22 cellular contexts compared by ENCODE assay signal in the genomic region with DNA sequence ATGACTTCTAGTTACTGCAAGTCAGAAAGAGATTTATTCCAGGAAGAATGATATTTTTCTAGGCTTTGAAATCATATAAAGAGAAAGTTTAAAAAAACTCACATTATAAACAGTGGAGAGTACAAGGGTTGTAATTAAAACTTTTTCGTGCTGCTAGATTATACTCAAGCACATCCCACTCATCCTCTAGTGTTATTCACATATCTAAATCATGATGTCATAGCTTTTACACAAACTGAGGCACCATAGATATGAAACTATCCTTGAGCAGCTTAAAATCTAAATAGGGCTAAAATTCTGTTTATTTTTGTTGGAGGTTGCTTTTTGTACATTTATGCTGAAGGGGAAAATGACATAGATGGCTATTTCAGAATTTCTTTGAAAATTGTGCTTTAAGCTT. TPM values are rescaled to one million over a fixed set of nuclear protein-coding genes. Genes with fewer than 3 reads are reported as not detected.
A peak's percentile ranks its signal among the peaks of the same experiment; 100 is the strongest.
DNase-seq lines count a peak whose midpoint lies in the region; ATAC-seq and TF ChIP-seq lines count a peak whose summit lies in the region.
"Had no signal": no experiment of that assay in that cellular context is flagged by ENCODE, and none has a peak within 500 bp of the region (broad histone marks: within the 10 kb centered on the region; RNA-seq: fewer than 3 reads in every experiment).

No MANE protein-coding gene starts in this region.

- H3K27ac Mint-ChIP-seq in mesothelial cell of epicardium, result peak overlapping the region; percentile 30
- H3K27ac Mint-ChIP-seq: CD8-positive, alpha-beta T cell had no signal

- ATAC-seq in omental fat pad (ENCODE audit: low FRiP score) (no peak), HG02759 (IDR thresholded peaks at IDR 0.05; ENCODE audit: unreplicated experiment) (no peak)
- ATAC-seq: CD8-positive, alpha-beta T cell; PC-3; SK-N-SH treated with all-trans-retinoic acid at 6 μM for 48 hours had no signal

- no peak overlapping the region for H3K9ac ChIP-seq in GM23248
- H3K9ac ChIP-seq: BLaER1 treated with 17β-estradiol and CSF1 and Interleukin-3, amounts not matched to agents 10 nM and 100 nM; KMS-11 had no signal

- H3K27me3 ChIP-seq in GM23248 (replicated peaks; ENCODE audit: insufficient read depth), result no peaks in the 10 kb centered on the region
- H3K27me3 ChIP-seq: BLaER1 treated with 17β-estradiol and CSF1 and Interleukin-3, amounts not matched to agents 10 nM and 100 nM had no signal

- H3K79me2 ChIP-seq in GM23248 (ENCODE audit: insufficient read depth), result peaks cover 55% of the 10 kb centered on the region

- H3K4me1 ChIP-seq in GM23248 (ENCODE audit: insufficient read depth), result peaks cover 10% of the 10 kb centered on the region; the same call in 1 of the 2 replicates

- H3K36me3 Mint-ChIP-seq in mesothelial cell of epicardium, result peaks cover 31% of the 10 kb centered on the region

- in situ Hi-C loops in GM23248 (cut with MboI), result no loop called here

- H3K4me3 ChIP-seq in GM23248, result no peak overlapping the region
- H3K4me3 ChIP-seq: BLaER1 treated with 17β-estradiol and CSF1 and Interleukin-3, amounts not matched to agents 10 nM and 100 nM had no signal

- no peak overlapping the region for H2AFZ ChIP-seq in GM23248

- peak overlapping the region; percentile 3 for H3K4me2 ChIP-seq in GM23248 (ENCODE audit: unreplicated experiment)
- H3K4me2 ChIP-seq: BLaER1 treated with 17β-estradiol and CSF1 and Interleukin-3, amounts not matched to agents 10 nM and 100 nM; KMS-11 had no signal

- H3K9me3 ChIP-seq in GM23248 (ENCODE audit: low read depth), result no peaks in the 10 kb centered on the region
- H3K9me3 ChIP-seq: BLaER1 treated with 17β-estradiol and CSF1 and Interleukin-3, amounts not matched to agents 10 nM and 100 nM had no signal

- H4K20me1 ChIP-seq in GM23248 (ENCODE audit: insufficient read depth), result no peaks in the 10 kb centered on the region

- no peaks in the 10 kb centered on the region for H3F3A ChIP-seq in GM23248 (ENCODE audit: insufficient read depth)

- H3K4me1 Mint-ChIP-seq in mesothelial cell of epicardium, result peaks cover 5% of the 10 kb centered on the region

- H3K4me3 Mint-ChIP-seq in mesothelial cell of epicardium, result no peak overlapping the region
- H3K4me3 Mint-ChIP-seq: CD8-positive, alpha-beta T cell had no signal

- H3K9me3 Mint-ChIP-seq in mesothelial cell of epicardium, result no peaks in the 10 kb centered on the region
- H3K9me3 Mint-ChIP-seq: CD8-positive, alpha-beta T cell had no signal

- no peak overlapping the region for H3K27ac ChIP-seq in GM23248
- H3K27ac ChIP-seq: BLaER1 treated with 17β-estradiol and CSF1 and Interleukin-3, amounts not matched to agents 10 nM and 100 nM; KMS-11; RWPE1 had no signal

- WGBS in GM23248 (ENCODE audit: low coverage in 1 of 2, low lambda C conversion rate in 2 of 2, missing lambda C conversion rate in 2 of 2), 2 experiments, result 56 to 71% methylated on average over 1 of the region's 1 CpG

- TF ChIP-seq CTCF in mesothelial cell of epicardium (IDR thresholded peaks at IDR 0.05; ENCODE audit: unreplicated experiment), result no peak
- TF ChIP-seq CTCF in omental fat pad (IDR thresholded peaks at IDR 0.05), result no peak

- H3K36me3 ChIP-seq in GM23248 (ENCODE audit: low read depth), result peaks cover 19% of the 10 kb centered on the region

- DNase-seq in EH (ENCODE audit: low read depth), result peak; percentile 52
- DNase-seq in GM23248, result peak; percentile 44
- peak; percentile 57 for DNase-seq in amniotic epithelial cell (ENCODE audit: low read depth)
- DNase-seq in mesothelial cell of epicardium (ENCODE audit: low spot score in 2 of 2, unreplicated experiment in 2 of 2), result no peak
- DNase-seq in mucosa of gallbladder (ENCODE audit: low spot score), result no peak
- DNase-seq in NCI-H446 (lab: John Stamatoyannopoulos, UW), result no peak
- no peak for DNase-seq in omental fat pad (ENCODE audit: low spot score)
- DNase-seq: Calu3; CD8-positive, alpha-beta T cell; DMS53; GOT3; MV-4-11; NCI-H187; NCI-H2227 treated with DMSO at 0.1 percent for 48 hours; NCI-H524 treated with DMSO at 0.1 percent for 48 hours; PC-3; SIG-M5 had no signal

- H3K9me2 ChIP-seq in GM23248 (ENCODE audit: insufficient read depth), result no peaks in the 10 kb centered on the region

- no peaks in the 10 kb centered on the region for H3K27me3 Mint-ChIP-seq in mesothelial cell of epicardium (ENCODE audit: low read depth)

RNA-seq across cellular contexts. Expression of a gene that starts 30.0 kb away (rescaled TPM):
- 42.4 and 44.1 TPM in 2 replicates for total RNA-seq in GM23248 (2014; rRNA removed; shearing (Covaris generic))
- 33.6 and 35.2 TPM in 2 replicates for polyA plus RNA-seq in GM23248 (2016; fragmentation: Nextera tagmentation; extraction: Ambion mirVana)
- total RNA-seq in mesothelial cell of epicardium (93.4 to 96.0 TPM (median 95.7 TPM) in 3 replicates), mucosa of gallbladder (62.0 TPM), omental fat pad (10 to 100 TPM; 49.2 to 90.2 (median 76.6) TPM)

RNA-seq across cellular contexts. Expression of a gene that starts 47.4 kb away (rescaled TPM):
- 0.97 and 1.0 TPM in 2 replicates for total RNA-seq in GM23248 (2014; rRNA removed; shearing (Covaris generic))
- polyA plus RNA-seq in GM23248 (2016; fragmentation: Nextera tagmentation; extraction: Ambion mirVana), result 0.36 and 0.37 TPM in 2 replicates
- total RNA-seq in mesothelial cell of epicardium, result 6.5 to 7.6 TPM (median 6.7 TPM) in 3 replicates
- total RNA-seq in mucosa of gallbladder, result 4.5 TPM
- 10 to 100 TPM in 1 of 4 donors, 1 to 10 TPM in 3; 4.2 to 21.0 (median 6.3) TPM for total RNA-seq in omental fat pad

Comparison
In these comparisons a context has a peak if more than half of its experiments do, and no peak if none do; other contexts are left out.
1. DNase-seq: peak in EH (single experiment), GM23248 (single experiment) and amniotic epithelial cell (single experiment); none in mesothelial cell of epicardium (0 of 2), mucosa of gallbladder (single experiment), NCI-H446 (0 of 2) and omental fat pad (single experiment).